ENCODE assay signal across 1 cellular context in genomic region chr1:76154213-76154956, GRCh38.
TF ChIP-seq lines count a peak whose summit lies in the region.

No MANE protein-coding gene starts in this region.

TF ChIP-seq in K562, 482 proteins besides CTCF, POLR2A, EP300 and RAD21 (continued from another document):
- TF ChIP-seq UBTF (IDR thresholded peaks at IDR 0.05; ENCODE audit: borderline replicate concordance in 1 of 2, low read depth in 2 of 2, low read length in 2 of 2) = no peak
- TF ChIP-seq, protein P1, sequence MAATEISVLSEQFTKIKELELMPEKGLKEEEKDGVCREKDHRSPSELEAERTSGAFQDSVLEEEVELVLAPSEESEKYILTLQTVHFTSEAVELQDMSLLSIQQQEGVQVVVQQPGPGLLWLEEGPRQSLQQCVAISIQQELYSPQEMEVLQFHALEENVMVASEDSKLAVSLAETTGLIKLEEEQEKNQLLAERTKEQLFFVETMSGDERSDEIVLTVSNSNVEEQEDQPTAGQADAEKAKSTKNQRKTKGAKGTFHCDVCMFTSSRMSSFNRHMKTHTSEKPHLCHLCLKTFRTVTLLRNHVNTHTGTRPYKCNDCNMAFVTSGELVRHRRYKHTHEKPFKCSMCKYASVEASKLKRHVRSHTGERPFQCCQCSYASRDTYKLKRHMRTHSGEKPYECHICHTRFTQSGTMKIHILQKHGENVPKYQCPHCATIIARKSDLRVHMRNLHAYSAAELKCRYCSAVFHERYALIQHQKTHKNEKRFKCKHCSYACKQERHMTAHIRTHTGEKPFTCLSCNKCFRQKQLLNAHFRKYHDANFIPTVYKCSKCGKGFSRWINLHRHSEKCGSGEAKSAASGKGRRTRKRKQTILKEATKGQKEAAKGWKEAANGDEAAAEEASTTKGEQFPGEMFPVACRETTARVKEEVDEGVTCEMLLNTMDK (IDR thresholded peaks at IDR 0.05; ENCODE audit: borderline replicate concordance, insufficient read depth, low read depth, low read length, poor library complexity, severe bottlenecking) = peak; percentile 62
- TF ChIP-seq ZNF57 (CRISPR knock-in tag; IDR thresholded peaks at IDR 0.05) = no peak
- 0 out of 2 replicates have a peak, but pooled peaks have one; percentile 23 for TF ChIP-seq ZBTB17 (CRISPR knock-in tag; IDR thresholded peaks at IDR 0.05)
- TF ChIP-seq GTF3C2 (IDR thresholded peaks at IDR 0.05; ENCODE audit: borderline replicate concordance, extremely low read depth, insufficient read length) = no peak
- TF ChIP-seq NCOA4 (IDR thresholded peaks at IDR 0.05; ENCODE audit: partially characterized antibody) = no peak
- TF ChIP-seq NONO (IDR thresholded peaks at IDR 0.05; ENCODE audit: low read depth in 2 of 2, low read length in 1 of 2) = no peak
- no peak for TF ChIP-seq FOXA3 (CRISPR knock-in tag; conservative IDR thresholded peaks at IDR 0.05 in 1 of 2, IDR thresholded peaks at IDR 0.05 in 1 of 2)
- TF ChIP-seq, protein P2, sequence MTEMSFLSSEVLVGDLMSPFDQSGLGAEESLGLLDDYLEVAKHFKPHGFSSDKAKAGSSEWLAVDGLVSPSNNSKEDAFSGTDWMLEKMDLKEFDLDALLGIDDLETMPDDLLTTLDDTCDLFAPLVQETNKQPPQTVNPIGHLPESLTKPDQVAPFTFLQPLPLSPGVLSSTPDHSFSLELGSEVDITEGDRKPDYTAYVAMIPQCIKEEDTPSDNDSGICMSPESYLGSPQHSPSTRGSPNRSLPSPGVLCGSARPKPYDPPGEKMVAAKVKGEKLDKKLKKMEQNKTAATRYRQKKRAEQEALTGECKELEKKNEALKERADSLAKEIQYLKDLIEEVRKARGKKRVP (CRISPR knock-in tag; IDR thresholded peaks at IDR 0.05) = no peak
- TF ChIP-seq JUND (IDR thresholded peaks at IDR 0.05; ENCODE audit: borderline replicate concordance, low read depth, low read length) = 0 out of 2 replicates have a peak, but pooled peaks have one; percentile 44
- no peak for TF ChIP-seq JUND (tag; IDR thresholded peaks at IDR 0.05; ENCODE audit: borderline replicate concordance, low read depth, low read length)
- no peak for TF ChIP-seq THRAP3 (IDR thresholded peaks at IDR 0.05; ENCODE audit: borderline replicate concordance)
- no peak for TF ChIP-seq PHF20 (IDR thresholded peaks at IDR 0.05; ENCODE audit: partially characterized antibody)
- 0 out of 2 replicates have a peak, but pooled peaks have one; percentile 35 for TF ChIP-seq TCFL5 (CRISPR knock-in tag; conservative IDR thresholded peaks at IDR 0.05)
- TF ChIP-seq ZFP91 (CRISPR knock-in tag; IDR thresholded peaks at IDR 0.05) = 0 out of 2 replicates have a peak, but pooled peaks have one; percentile 76
- TF ChIP-seq, protein P3, sequence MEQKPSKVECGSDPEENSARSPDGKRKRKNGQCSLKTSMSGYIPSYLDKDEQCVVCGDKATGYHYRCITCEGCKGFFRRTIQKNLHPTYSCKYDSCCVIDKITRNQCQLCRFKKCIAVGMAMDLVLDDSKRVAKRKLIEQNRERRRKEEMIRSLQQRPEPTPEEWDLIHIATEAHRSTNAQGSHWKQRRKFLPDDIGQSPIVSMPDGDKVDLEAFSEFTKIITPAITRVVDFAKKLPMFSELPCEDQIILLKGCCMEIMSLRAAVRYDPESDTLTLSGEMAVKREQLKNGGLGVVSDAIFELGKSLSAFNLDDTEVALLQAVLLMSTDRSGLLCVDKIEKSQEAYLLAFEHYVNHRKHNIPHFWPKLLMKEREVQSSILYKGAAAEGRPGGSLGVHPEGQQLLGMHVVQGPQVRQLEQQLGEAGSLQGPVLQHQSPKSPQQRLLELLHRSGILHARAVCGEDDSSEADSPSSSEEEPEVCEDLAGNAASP (IDR thresholded peaks at IDR 0.05) = no peak
- TF ChIP-seq DDX20 (tag; IDR thresholded peaks at IDR 0.05; ENCODE audit: low read depth) = no peak
- no peak for TF ChIP-seq ARID4B (CRISPR knock-in tag; IDR thresholded peaks at IDR 0.05)
- no peak for TF ChIP-seq FOXK2 (conservative IDR thresholded peaks at IDR 0.05 in 1 of 2, IDR thresholded peaks at IDR 0.05 in 1 of 2; ENCODE audit: low read depth in 2 of 2)
- TF ChIP-seq NR2C2 (CRISPR knock-in tag; IDR thresholded peaks at IDR 0.05) = no peak
- peak; percentile 59 for TF ChIP-seq NR2C2 (tag; IDR thresholded peaks at IDR 0.05)
- no peak for TF ChIP-seq RFX1 (IDR thresholded peaks at IDR 0.05)
- TF ChIP-seq XRCC5 (IDR thresholded peaks at IDR 0.05; ENCODE audit: low read depth, low read length) = peak; percentile 46; the same call in 1 of the 2 replicates
